In the genomic region with DNA sequence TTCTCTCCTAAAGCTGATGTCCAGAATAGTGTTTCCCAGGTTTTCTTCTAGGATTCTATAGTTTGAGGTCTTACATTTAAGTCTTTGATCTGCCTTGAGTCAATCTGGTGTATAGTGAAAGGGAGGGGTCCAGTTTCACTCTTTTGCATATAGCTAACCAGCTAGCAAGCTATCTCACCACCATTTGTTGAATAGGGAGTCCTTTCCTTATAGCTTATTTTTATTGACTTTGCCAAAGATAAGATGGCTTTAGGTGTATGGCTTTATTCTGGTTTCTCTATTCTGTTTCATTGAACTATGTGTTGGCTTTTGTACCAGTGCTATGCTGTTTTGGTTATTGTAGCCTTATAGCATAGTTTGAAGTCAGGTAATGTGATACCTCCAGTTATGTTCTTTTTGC, we compare ENCODE assay signal across 24 cellular contexts.
"Had no signal": no experiment of that assay in that cellular context is flagged by ENCODE, and none has a peak within 500 bp of the region (broad histone marks: within the 10 kb centered on the region; RNA-seq: fewer than 3 reads in every experiment).

No MANE protein-coding gene starts in this region.

- H3K79me2 ChIP-seq: parathyroid adenoma had no signal

- H3K9ac ChIP-seq: neural progenitor cell, parathyroid adenoma had no signal

- H3K4me2 ChIP-seq: neural progenitor cell had no signal

- H3K27me3 ChIP-seq: neural progenitor cell, ovary, right lobe of liver, sigmoid colon, stomach, thyroid gland, tibial nerve, vagina had no signal

- H3K27ac ChIP-seq: neural progenitor cell, ovary, parathyroid adenoma, psoas muscle, right lobe of liver, sigmoid colon, stomach, thoracic aorta, thyroid gland, tibial nerve, vagina had no signal

- DNase-seq: naive thymus-derived CD4-positive, alpha-beta T cell; natural killer cell; occipital lobe; ovary; posterior cingulate gyrus; psoas muscle; right cardiac atrium; right lobe of liver; sigmoid colon; small intestine; stimulated activated CD4-positive, alpha-beta T cell treated with anti-CD3 and anti-CD28 coated beads, Interleukin-15, amount 100 ng/mL, for 24 hours; stimulated activated CD4-positive, alpha-beta T cell treated with anti-CD3 and anti-CD28 coated beads, Interleukin-2, amount 100 ng/mL, for 24 hours; stimulated activated CD4-positive, alpha-beta T cell treated with anti-CD3 and anti-CD28 coated beads, Interleukin-2, amount 100 ng/mL, for 48 hours; stimulated activated CD4-positive, alpha-beta T cell treated with anti-CD3 and anti-CD28 coated beads, Interleukin-4, amount 100 ng/mL, for 24 hours; stimulated activated naive B cell treated with anti-CD40 and anti-IgM and Interleukin-4, amounts not matched to agents 10 μg/mL and 1 μg/mL and 100 μg/mL, for 72 hours; stimulated activated naive CD4-positive, alpha-beta T cell treated with Interleukin-2 at 50 U/mL for 16 hours; stomach; thyroid gland had no signal

- H3K4me1 ChIP-seq: neural progenitor cell, parathyroid adenoma, psoas muscle, right lobe of liver, sigmoid colon, stomach, thyroid gland, tibial nerve, vagina had no signal

- H3K36me3 ChIP-seq: neural progenitor cell, ovary, right lobe of liver, sigmoid colon, stomach, thoracic aorta, thyroid gland, tibial nerve, vagina had no signal

- H3K4me3 ChIP-seq: neural progenitor cell, ovary, psoas muscle, right lobe of liver, sigmoid colon, stomach, thoracic aorta, thyroid gland, tibial nerve, vagina had no signal

- H3K9me3 ChIP-seq: ovary, psoas muscle, right lobe of liver, stomach, thoracic aorta, thyroid gland, vagina had no signal

- ATAC-seq: naive thymus-derived CD4-positive, alpha-beta T cell; natural killer cell; psoas muscle; right cardiac atrium; right lobe of liver; stimulated activated effector memory CD8-positive, alpha-beta T cell treated with anti-CD3 and anti-CD28 coated beads, Interleukin-12 subunit alpha, Interleukin-12 subunit beta, amount 100 ng/mL, for 72 hours; stimulated activated naive B cell treated with anti-CD40 and anti-IgM and Interleukin-4, amounts not matched to agents 10 μg/mL and 1 μg/mL and 100 μg/mL, for 72 hours had no signal

- H2AFZ ChIP-seq: neural progenitor cell, parathyroid adenoma had no signal
